ENCODE assay signal across 9 cellular contexts in the genomic region with DNA sequence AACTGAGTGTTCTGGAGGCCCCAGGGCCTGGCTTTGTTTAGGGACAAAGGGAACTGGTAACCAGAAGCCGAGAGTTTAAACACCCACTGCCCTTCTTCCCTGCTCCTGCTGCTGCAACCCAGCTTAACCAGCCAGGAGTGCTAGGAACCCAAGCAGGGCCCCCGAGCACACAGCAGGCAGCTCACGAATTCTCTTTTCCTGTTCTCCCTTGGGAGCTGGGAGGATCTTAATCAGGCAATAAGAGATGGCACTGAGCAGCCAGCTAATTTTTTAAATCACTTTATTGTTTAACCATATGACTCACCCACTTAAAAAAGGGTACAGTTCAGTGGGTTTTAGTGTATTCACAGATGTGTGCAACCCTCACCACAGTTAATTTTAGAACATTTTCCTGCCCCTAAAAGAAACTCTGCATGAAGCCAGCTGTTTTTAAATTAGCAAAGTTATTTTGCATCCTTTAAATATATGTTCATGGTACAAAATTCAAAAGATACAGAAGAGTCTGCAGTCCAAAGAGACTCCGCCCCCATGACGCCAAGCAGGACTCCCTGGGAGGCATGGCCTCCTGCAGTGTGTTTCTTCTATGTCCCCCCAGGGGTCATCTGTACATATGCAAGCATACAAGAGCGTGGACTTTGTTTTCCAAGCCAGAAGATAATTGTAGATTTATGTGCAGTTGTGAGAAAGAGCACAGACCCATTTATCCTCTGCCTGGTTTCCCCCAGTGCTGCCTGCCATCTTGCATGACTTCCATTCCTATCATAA. TPM values are rescaled to one million over a fixed set of nuclear protein-coding genes. Genes with fewer than 3 reads are reported as not detected.
DNase-seq lines count a peak whose midpoint lies in the region; ATAC-seq and TF ChIP-seq lines count a peak whose summit lies in the region.
"Had no signal": no experiment of that assay in that cellular context is flagged by ENCODE, and none has a peak within 500 bp of the region (broad histone marks: within the 10 kb centered on the region; RNA-seq: fewer than 3 reads in every experiment).

No MANE protein-coding gene starts in this region.

- peaks cover 0 to 22% of the 10 kb centered on the region in 2 donors for H3K4me1 ChIP-seq in thyroid gland

- H3K9me3 ChIP-seq in thyroid gland: no peaks in the 10 kb centered on the region

- no peaks in the 10 kb centered on the region for H3K9me3 Mint-ChIP-seq in activated CD4-positive, alpha-beta T cell treated with anti-CD3 and anti-CD28 coated beads, Interleukin-2, amount 10 ng/mL, durations not matched to agents 7 days and 5 days
- H3K9me3 Mint-ChIP-seq in activated CD4-positive, alpha-beta T cell treated with anti-CD3 and anti-CD28 coated beads for 36 hours (ENCODE audit: low read depth): no peaks in the 10 kb centered on the region

- intact Hi-C loops in activated CD4-positive, alpha-beta T cell treated with anti-CD3 and anti-CD28 coated beads for 36 hours (cut with DNase I, micrococcal nuclease): no loop called here
- intact Hi-C loops in thyroid gland (cut with DNase I): no loop called here

- 62 to 86% methylated on average over 4 to 6 of the region's 6 CpGs for WGBS in thyroid gland, 2 donors

- TF ChIP-seq CTCF in thyroid gland (IDR thresholded peaks at IDR 0.05): no peak

- H3K4me3 Mint-ChIP-seq in activated CD4-positive, alpha-beta T cell treated with anti-CD3 and anti-CD28 coated beads, Interleukin-2, amount 10 ng/mL, durations not matched to agents 7 days and 5 days: no peak overlapping the region
- H3K4me3 Mint-ChIP-seq in activated CD4-positive, alpha-beta T cell treated with anti-CD3 and anti-CD28 coated beads for 36 hours: no peak overlapping the region

- POLR2A ChIA-PET in activated CD4-positive, alpha-beta T cell treated with anti-CD3 and anti-CD28 coated beads, Interleukin-2, amount 10 ng/mL, durations not matched to agents 7 days and 5 days (lab: Charles Lee): no interaction called here
- POLR2A ChIA-PET in activated CD4-positive, alpha-beta T cell treated with anti-CD3 and anti-CD28 coated beads for 36 hours (lab: Charles Lee): no interaction called here

- no peak overlapping the region for H3K4me3 ChIP-seq in thyroid gland (replicated peaks in 1 of 3)

- peaks cover 5% of the 10 kb centered on the region for H3K4me1 Mint-ChIP-seq in activated CD4-positive, alpha-beta T cell treated with anti-CD3 and anti-CD28 coated beads, Interleukin-2, amount 10 ng/mL, durations not matched to agents 7 days and 5 days
- no peaks in the 10 kb centered on the region for H3K4me1 Mint-ChIP-seq in activated CD4-positive, alpha-beta T cell treated with anti-CD3 and anti-CD28 coated beads for 36 hours

- ATAC-seq in activated CD4-positive, alpha-beta T cell treated with anti-CD3 and anti-CD28 coated beads for 36 hours: no peak
- ATAC-seq in GM19023 (IDR thresholded peaks at IDR 0.05; ENCODE audit: unreplicated experiment): no peak
- ATAC-seq: Right ventricle myocardium inferior had no signal

- H3K27ac Mint-ChIP-seq in activated CD4-positive, alpha-beta T cell treated with anti-CD3 and anti-CD28 coated beads, Interleukin-2, amount 10 ng/mL, durations not matched to agents 7 days and 5 days: peak overlapping the region; percentile 22
- no peak overlapping the region for H3K27ac Mint-ChIP-seq in activated CD4-positive, alpha-beta T cell treated with anti-CD3 and anti-CD28 coated beads for 36 hours

- TF ChIP-seq POLR2A in thyroid gland (IDR thresholded peaks at IDR 0.05): no peak

- no peaks in the 10 kb centered on the region for H3K27me3 ChIP-seq in thyroid gland

- H3K36me3 ChIP-seq in thyroid gland: peaks cover 0 to 26% of the 10 kb centered on the region in 2 donors

- DNase-seq in activated CD4-positive, alpha-beta T cell treated with anti-CD3 and anti-CD28 coated beads, Interleukin-2, amount 10 ng/mL, durations not matched to agents 7 days and 5 days: no peak
- no peak for DNase-seq in activated CD4-positive, alpha-beta T cell treated with anti-CD3 and anti-CD28 coated beads for 36 hours
- peak; percentile 88 for DNase-seq in NCI-H345 (lab: John Stamatoyannopoulos, UW)
- peak; percentile 68 for DNase-seq in fibroblast of gingiva (ENCODE audit: low read depth)
- no peak for DNase-seq in thyroid gland
- DNase-seq in Ammon's horn (ENCODE audit: low spot score): no peak
- DNase-seq in pons (ENCODE audit: low spot score): no peak

- peak overlapping the region in 2 of 3 donors; percentile 3 to 56 for H3K27ac ChIP-seq in thyroid gland

- CTCF ChIA-PET in activated CD4-positive, alpha-beta T cell treated with anti-CD3 and anti-CD28 coated beads, Interleukin-2, amount 10 ng/mL, durations not matched to agents 7 days and 5 days (lab: Charles Lee): no interaction called here
- CTCF ChIA-PET in activated CD4-positive, alpha-beta T cell treated with anti-CD3 and anti-CD28 coated beads for 36 hours (lab: Charles Lee): interaction anchor here (0.5 kb wide), 1 partner anchor 23 kb away, joined by 3 read pairs; no protein-coding TSS in a partner anchor

- H3K27me3 Mint-ChIP-seq in activated CD4-positive, alpha-beta T cell treated with anti-CD3 and anti-CD28 coated beads, Interleukin-2, amount 10 ng/mL, durations not matched to agents 7 days and 5 days: no peaks in the 10 kb centered on the region
- no peaks in the 10 kb centered on the region for H3K27me3 Mint-ChIP-seq in activated CD4-positive, alpha-beta T cell treated with anti-CD3 and anti-CD28 coated beads for 36 hours

- no peaks in the 10 kb centered on the region for H3K36me3 Mint-ChIP-seq in activated CD4-positive, alpha-beta T cell treated with anti-CD3 and anti-CD28 coated beads, Interleukin-2, amount 10 ng/mL, durations not matched to agents 7 days and 5 days (ENCODE audit: low read depth)
- no peaks in the 10 kb centered on the region for H3K36me3 Mint-ChIP-seq in activated CD4-positive, alpha-beta T cell treated with anti-CD3 and anti-CD28 coated beads for 36 hours (ENCODE audit: low read depth)

RNA-seq across cellular contexts. Expression of a gene that starts 18.9 kb away (rescaled TPM):
- total RNA-seq in activated CD4-positive, alpha-beta T cell treated with anti-CD3 and anti-CD28 coated beads, Interleukin-2, amount 10 ng/mL, durations not matched to agents 7 days and 5 days: 100 to 1,000 TPM; 114 to 124 TPM
- total RNA-seq in activated CD4-positive, alpha-beta T cell treated with anti-CD3 and anti-CD28 coated beads for 36 hours: 100 to 1,000 TPM; 110 to 126 TPM
- total RNA-seq in thyroid gland: 100 to 1,000 TPM; 238 to 334 (median 268) TPM

Comparison
In these comparisons a context has a peak if more than half of its experiments do, and no peak if none do; other contexts are left out.
1. DNase-seq: peak in NCI-H345 (single experiment) and fibroblast of gingiva (single experiment); none in activated CD4-positive, alpha-beta T cell treated with anti-CD3 and anti-CD28 coated beads, Interleukin-2, amount 10 ng/mL, durations not matched to agents 7 days and 5 days (single experiment), activated CD4-positive, alpha-beta T cell treated with anti-CD3 and anti-CD28 coated beads for 36 hours (single experiment), thyroid gland (0 of 2), Ammon's horn (single experiment) and pons (single experiment).